8 cellular contexts compared by ENCODE assay signal in genomic region chr10:80464557-80465466, GRCh38. TPM values are rescaled to one million over a fixed set of nuclear protein-coding genes. Genes with fewer than 3 reads are reported as not detected.
A peak's percentile ranks its signal among the peaks of the same experiment; 100 is the strongest.
DNase-seq lines count a peak whose midpoint lies in the region; ATAC-seq, FAIRE-seq and TF ChIP-seq lines count a peak whose summit lies in the region.

No MANE protein-coding gene starts in this region.

- peaks cover 0 to 1% (median 0%) of the 10 kb centered on the region in 7 donors for H3K9me3 Mint-ChIP-seq in CD14-positive monocyte

- H3K4me1 ChIP-seq in small intestine (ENCODE audit: control insufficient read depth in 2 of 2, insufficient read depth in 1 of 2, low read depth in 1 of 2, low read length in 1 of 2), result peaks cover 9 to 55% of the 10 kb centered on the region in 2 donors

- peak; percentile 20 for DNase-seq in CD14-positive monocyte (ENCODE audit: low spot score)
- DNase-seq in LHCN-M2 (ENCODE audit: low read depth), result peak; percentile 47
- peak; percentile 77 for DNase-seq in iPS-NIHi11 (ENCODE audit: low spot score)
- DNase-seq in small intestine, result no peak
- no peak for DNase-seq in SKM-1 treated with dmso at 0.1 percent for 144 hours (lab: John Stamatoyannopoulos, UW; ENCODE audit: unreplicated experiment)

- WGBS in small intestine, 3 donors, result 26 to 42% (median 32%) methylated on average over 14 to 15 of the region's 15 CpGs

- H3K27me3 ChIP-seq in small intestine (ENCODE audit: control insufficient read depth in 2 of 2, insufficient read depth in 2 of 2, low read length in 2 of 2), result no peaks in the 10 kb centered on the region

- H3K27ac Mint-ChIP-seq in CD14-positive monocyte, result peak overlapping the region; percentile 60 to 94 (median 87)

- H3K4me1 Mint-ChIP-seq in CD14-positive monocyte, result peaks cover 93% of the 10 kb centered on the region

- peak overlapping the region; percentile 95 for H3K27ac ChIP-seq in angular gyrus (ENCODE audit: low read depth, low read length)
- H3K27ac ChIP-seq in small intestine (ENCODE audit: low read depth in 1 of 2, low read length in 1 of 2), result peak overlapping the region; percentile 28 to 94

- FAIRE-seq in small intestine (lab: Jason Lieb, UNC), result no peak

- peaks cover 29 to 49% of the 10 kb centered on the region in 2 donors for H3K36me3 Mint-ChIP-seq in CD14-positive monocyte

- ATAC-seq in HG03469 (IDR thresholded peaks at IDR 0.05; ENCODE audit: unreplicated experiment) (no peak), GM21390 (IDR thresholded peaks at IDR 0.05; ENCODE audit: unreplicated experiment) (no peak)

- H3K9me3 ChIP-seq in small intestine (ENCODE audit: control insufficient read depth, low read depth), result no peaks in the 10 kb centered on the region

- H3K27me3 Mint-ChIP-seq in CD14-positive monocyte (ENCODE audit: low read depth in 3 of 3), result peaks cover 0 to 2% (median 0%) of the 10 kb centered on the region in 3 donors

- TF ChIP-seq CTCF in CD14-positive monocyte (IDR thresholded peaks at IDR 0.05), result no peak

- H3K4me3 Mint-ChIP-seq in CD14-positive monocyte, result peak overlapping the region in 1 of 2 donors; percentile 48

- intact Hi-C loops in CD14-positive monocyte (cut with micrococcal nuclease), result no loop called here

- no peaks in the 10 kb centered on the region for H3K36me3 ChIP-seq in small intestine (ENCODE audit: control insufficient read depth in 2 of 2, insufficient read depth in 2 of 2, low read length in 2 of 2)

- H3K4me3 ChIP-seq in small intestine (ENCODE audit: low read depth in 1 of 2, low read length in 2 of 2), result no peak overlapping the region

RNA-seq across cellular contexts. Expression of gene TSPAN14, which starts 10.7 kb away (rescaled TPM):
- polyA plus RNA-seq in CD14-positive monocyte (100 to 1,000 TPM; 123 to 160 TPM), small intestine (10 to 100 TPM in 1 of 3 donors, 1 to 10 TPM in 2; 7.4 to 56.5 (median 8.4) TPM)
- total RNA-seq in LHCN-M2 (2014; rRNA removed), result 17.4 and 18.6 TPM in 2 replicates
- polyA plus RNA-seq in LHCN-M2 (2012), result 16.0 TPM

RNA-seq across cellular contexts. Expression of gene PRXL2A, which starts 56.5 kb away (rescaled TPM):
- polyA plus RNA-seq in CD14-positive monocyte, result 1 to 10 TPM; 3.4 to 4.1 TPM
- not detected in 2 replicates for total RNA-seq in LHCN-M2 (2014; rRNA removed)
- not detected for polyA plus RNA-seq in LHCN-M2 (2012)
- polyA plus RNA-seq in small intestine, result 10 to 100 TPM; 40.9 to 58.6 (median 55.2) TPM

Comparison
In these comparisons a context has a peak if more than half of its experiments do, and no peak if none do; other contexts are left out.
1. DNase-seq: peak in CD14-positive monocyte (single experiment), LHCN-M2 (single experiment) and iPS-NIHi11 (single experiment); none in small intestine (single experiment) and SKM-1 treated with dmso at 0.1 percent for 144 hours (single experiment).
2. RNA of gene PRXL2A, which starts 56.5 kb away (polyA plus RNA-seq): 40.9 to 58.6 TPM in small intestine; 3.4 to 4.1 TPM in CD14-positive monocyte; every median in the first group is over 4 times any median in the second.